1 cellular context compared by ENCODE assay signal in genomic region chr22:22785316-22786065, GRCh38.
TF ChIP-seq lines count a peak whose summit lies in the region.

No MANE protein-coding gene starts in this region.

TF ChIP-seq in GM23338, 12 proteins besides CTCF, POLR2A, EP300 and RAD21 (continued from another document):
- TF ChIP-seq, protein P1, sequence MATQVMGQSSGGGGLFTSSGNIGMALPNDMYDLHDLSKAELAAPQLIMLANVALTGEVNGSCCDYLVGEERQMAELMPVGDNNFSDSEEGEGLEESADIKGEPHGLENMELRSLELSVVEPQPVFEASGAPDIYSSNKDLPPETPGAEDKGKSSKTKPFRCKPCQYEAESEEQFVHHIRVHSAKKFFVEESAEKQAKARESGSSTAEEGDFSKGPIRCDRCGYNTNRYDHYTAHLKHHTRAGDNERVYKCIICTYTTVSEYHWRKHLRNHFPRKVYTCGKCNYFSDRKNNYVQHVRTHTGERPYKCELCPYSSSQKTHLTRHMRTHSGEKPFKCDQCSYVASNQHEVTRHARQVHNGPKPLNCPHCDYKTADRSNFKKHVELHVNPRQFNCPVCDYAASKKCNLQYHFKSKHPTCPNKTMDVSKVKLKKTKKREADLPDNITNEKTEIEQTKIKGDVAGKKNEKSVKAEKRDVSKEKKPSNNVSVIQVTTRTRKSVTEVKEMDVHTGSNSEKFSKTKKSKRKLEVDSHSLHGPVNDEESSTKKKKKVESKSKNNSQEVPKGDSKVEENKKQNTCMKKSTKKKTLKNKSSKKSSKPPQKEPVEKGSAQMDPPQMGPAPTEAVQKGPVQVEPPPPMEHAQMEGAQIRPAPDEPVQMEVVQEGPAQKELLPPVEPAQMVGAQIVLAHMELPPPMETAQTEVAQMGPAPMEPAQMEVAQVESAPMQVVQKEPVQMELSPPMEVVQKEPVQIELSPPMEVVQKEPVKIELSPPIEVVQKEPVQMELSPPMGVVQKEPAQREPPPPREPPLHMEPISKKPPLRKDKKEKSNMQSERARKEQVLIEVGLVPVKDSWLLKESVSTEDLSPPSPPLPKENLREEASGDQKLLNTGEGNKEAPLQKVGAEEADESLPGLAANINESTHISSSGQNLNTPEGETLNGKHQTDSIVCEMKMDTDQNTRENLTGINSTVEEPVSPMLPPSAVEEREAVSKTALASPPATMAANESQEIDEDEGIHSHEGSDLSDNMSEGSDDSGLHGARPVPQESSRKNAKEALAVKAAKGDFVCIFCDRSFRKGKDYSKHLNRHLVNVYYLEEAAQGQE (IDR thresholded peaks at IDR 0.05; ENCODE audit: unreplicated experiment): no peak
- TF ChIP-seq POLR2AphosphoS5 (IDR thresholded peaks at IDR 0.05; ENCODE audit: low read depth) (no peak), STAT1 (IDR thresholded peaks at IDR 0.05; ENCODE audit: unreplicated experiment) (no peak), ZNF114 (CRISPR knock-in tag; IDR thresholded peaks at IDR 0.05) (no peak), EZH2 (IDR thresholded peaks at IDR 0.05; ENCODE audit: low read depth, unreplicated experiment) (no peak)
